Comparison of ENCODE assay signal across 21 cellular contexts in genomic region chr9:123316053-123316718, GRCh38. TPM values are rescaled to one million over a fixed set of nuclear protein-coding genes. Genes with fewer than 3 reads are reported as not detected.
A peak's percentile ranks its signal among the peaks of the same experiment; 100 is the strongest.
DNase-seq lines count a peak whose midpoint lies in the region; ATAC-seq, FAIRE-seq and TF ChIP-seq lines count a peak whose summit lies in the region.
"Had no signal": no experiment of that assay in that cellular context is flagged by ENCODE, and none has a peak within 500 bp of the region (broad histone marks: within the 10 kb centered on the region; RNA-seq: fewer than 3 reads in every experiment).

No MANE protein-coding gene starts in this region.

- no peak for TF ChIP-seq RAD21 in HepG2 (CRISPR knock-in tag; IDR thresholded peaks at IDR 0.05)

- H3K9ac ChIP-seq in HepG2 (ENCODE audit: insufficient read depth, low read depth, low read length) = no peak overlapping the region

- H4K20me1 ChIP-seq in HepG2 (ENCODE audit: insufficient read depth, low read length) = no peaks in the 10 kb centered on the region

- peaks cover 0 to 9% of the 10 kb centered on the region in 2 experiments; a peak in 1 of 5 replicates for H3K27me3 ChIP-seq in HepG2 (ENCODE audit: control insufficient read depth in 1 of 2, insufficient read depth in 2 of 2, low read length in 2 of 2)
- H3K27me3 ChIP-seq in effector memory CD4-positive, alpha-beta T cell (replicated peaks; ENCODE audit: control insufficient read depth, insufficient read depth, low read length, poor library complexity, severe bottlenecking) = no peaks in the 10 kb centered on the region
- H3K27me3 ChIP-seq: brain microvascular endothelial cell had no signal

- 29% methylated on average over 7 of the region's 7 CpGs for WGBS in HepG2 (ENCODE audit: low lambda C conversion rate)

- TF ChIP-seq EP300 in HepG2 (IDR thresholded peaks at IDR 0.05; ENCODE audit: low read depth in 2 of 2, low read length in 2 of 2) (peak in 1 of 2 experiments; percentile 73; a peak in 1 of 4 replicates), HepG2 (CRISPR knock-in tag; IDR thresholded peaks at IDR 0.05; ENCODE audit: borderline replicate concordance) (no peak; the same call in 1 of the 2 replicates)

- no peak for TF ChIP-seq POLR2A in HepG2 (IDR thresholded peaks at IDR 0.05; ENCODE audit: insufficient read depth in 1 of 2, low read depth in 2 of 2, low read length in 2 of 2)

- no peak overlapping the region for H2AFZ ChIP-seq in HepG2 (ENCODE audit: low read length)

- no peak for TF ChIP-seq CTCF in HepG2 (CRISPR knock-in tag; IDR thresholded peaks at IDR 0.05)

- in situ Hi-C loops in HepG2 (cut with HindIII; ENCODE audit: extremely low pct_ligation_motif_present, low pct_unique_long_range_greater_than_20kb) = no loop called here

- peak; percentile 58 for ATAC-seq in HepG2
- ATAC-seq: A549; activated T-cell treated with anti-CD3 and anti-CD28 coated beads, Interleukin-2, amount 50 U/mL, for 4 hours; right cardiac atrium had no signal

- H3K36me3 ChIP-seq in HepG2 (replicated peaks in 1 of 2; ENCODE audit: control insufficient read depth in 1 of 2, insufficient read depth in 2 of 2, low read length in 2 of 2) = no peaks in the 10 kb centered on the region
- no peaks in the 10 kb centered on the region for H3K36me3 ChIP-seq in effector memory CD4-positive, alpha-beta T cell (ENCODE audit: control insufficient read depth, insufficient read depth, low read length)
- H3K36me3 ChIP-seq: brain microvascular endothelial cell had no signal

- H3K4me1 ChIP-seq in HepG2 (ENCODE audit: insufficient read depth, low read length) = peaks cover 81% of the 10 kb centered on the region
- no peaks in the 10 kb centered on the region for H3K4me1 ChIP-seq in effector memory CD4-positive, alpha-beta T cell (ENCODE audit: control insufficient read depth, insufficient read depth, low read length, poor library complexity, severe bottlenecking)

- POLR2A ChIA-PET in HepG2 (lab: Yijun Ruan, JAX) = no interaction called here

- no peaks in the 10 kb centered on the region for H3K9me3 ChIP-seq in HepG2 (ENCODE audit: low read length)
- H3K9me3 ChIP-seq in effector memory CD4-positive, alpha-beta T cell (ENCODE audit: control insufficient read depth, low read length) = no peaks in the 10 kb centered on the region
- H3K9me3 ChIP-seq: A549 had no signal

- CTCF ChIA-PET in HepG2 (lab: Yijun Ruan, JAX; ENCODE audit: low intra/inter-chr PET ratio, low total read pairs) = no interaction called here

- DNase-seq in Ammon's horn (ENCODE audit: low spot score) = peak; percentile 45
- DNase-seq in Kasumi-1 (lab: John Stamatoyannopoulos, UW) = peak; percentile 51 to 61
- DNase-seq in SKM-1 treated with dmso at 0.1 percent for 144 hours (lab: John Stamatoyannopoulos, UW; ENCODE audit: unreplicated experiment) = peak; percentile 86
- DNase-seq in HepG2 (ENCODE audit: low spot score) = peak; percentile 89
- no peak for DNase-seq in activated CD8-positive, alpha-beta memory T cell treated with anti-CD3 and anti-CD28 coated beads, Interleukin-2, amount 50 U/mL, for 4 hours
- DNase-seq in activated CD4-positive, alpha-beta T cell treated with anti-CD3 and anti-CD28 coated beads, Interleukin-2, amount 50 U/mL, for 1 hour = no peak
- no peak for DNase-seq in cerebellum (ENCODE audit: low spot score)
- no peak for DNase-seq in effector memory CD4-positive, alpha-beta T cell
- DNase-seq: activated T-cell treated with anti-CD3 and anti-CD28 coated beads, Interleukin-2, amount 50 U/mL, for 4 hours; brain microvascular endothelial cell; dermis blood vessel endothelial cell; glutamatergic neuron; mesendoderm; NCI-H69; right cardiac atrium; T1000 had no signal

- H3K27ac ChIP-seq in HepG2 (ENCODE audit: extremely low read length, insufficient read depth, low read length) = peak overlapping the region; percentile 19
- no peak overlapping the region for H3K27ac ChIP-seq in effector memory CD4-positive, alpha-beta T cell (ENCODE audit: insufficient read depth, low read length, poor library complexity, severe bottlenecking)
- H3K27ac ChIP-seq: A549, brain microvascular endothelial cell had no signal

- H3K4me3 ChIP-seq in HepG2 (replicated peaks in 1 of 3; ENCODE audit: insufficient read depth in 1 of 3, low read depth in 2 of 3, low read length in 3 of 3) = no peak overlapping the region
- no peak overlapping the region for H3K4me3 ChIP-seq in effector memory CD4-positive, alpha-beta T cell (ENCODE audit: insufficient read depth, low read depth, low read length, poor library complexity, severe bottlenecking)
- H3K4me3 ChIP-seq: A549 had no signal

- no peaks in the 10 kb centered on the region for H3K79me2 ChIP-seq in HepG2 (ENCODE audit: insufficient read depth, low read length)

- peak; percentile 85 for FAIRE-seq in HepG2 (lab: Jason Lieb, UNC)
- FAIRE-seq: A549 had no signal

- intact Hi-C loops in HepG2 (cut with micrococcal nuclease; ENCODE audit: unreplicated experiment) = no loop called here

- H3K4me2 ChIP-seq in HepG2 (ENCODE audit: low read depth, low read length) = peak overlapping the region; percentile 65
- H3K4me2 ChIP-seq: A549 had no signal

- BruUV-seq in HepG2 (replicated peaks; lab: Mats Ljungman, UMichigan) = no TSS peak

TF ChIP-seq in HepG2, 621 proteins besides CTCF, POLR2A, EP300 and RAD21 (continues in another document):
- peak; percentile 45; the same call in 1 of the 2 replicates for TF ChIP-seq ZNF556 (CRISPR knock-in tag; IDR thresholded peaks at IDR 0.05; ENCODE audit: borderline replicate concordance)
- TF ChIP-seq EHMT2 (IDR thresholded peaks at IDR 0.05; ENCODE audit: borderline replicate concordance, low read depth, low read length) = peak; percentile 77; the same call in 1 of the 2 replicates
- no peak for TF ChIP-seq PAF1 (CRISPR knock-in tag; IDR thresholded peaks at IDR 0.05)
- TF ChIP-seq SOX5 (CRISPR knock-in tag; IDR thresholded peaks at IDR 0.05; ENCODE audit: borderline replicate concordance) = peak; percentile 17; the same call in 1 of the 2 replicates
- TF ChIP-seq, protein P1, sequence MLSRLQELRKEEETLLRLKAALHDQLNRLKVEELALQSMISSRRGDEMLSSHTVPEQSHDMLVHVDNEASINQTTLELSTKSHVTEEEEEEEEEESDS (CRISPR knock-in tag; IDR thresholded peaks at IDR 0.05; ENCODE audit: borderline replicate concordance) = no peak
- TF ChIP-seq ZNF329 (CRISPR knock-in tag; IDR thresholded peaks at IDR 0.05; ENCODE audit: low read depth) = peak; percentile 91
- TF ChIP-seq HDAC2 (CRISPR knock-in tag; IDR thresholded peaks at IDR 0.05) = peak; percentile 51; the same call in 1 of the 2 replicates
- no peak for TF ChIP-seq ZNF44 (CRISPR knock-in tag; IDR thresholded peaks at IDR 0.05)

RNA-seq across cellular contexts. Expression of gene CRB2, which starts 39.8 kb away (rescaled TPM):
- total RNA-seq in HepG2 (2016; rRNA removed; fragmentation: Illumina TruSeq; extraction: Trizol) (0.14 and 0.29 TPM in 2 replicates), cerebellum (18.1 TPM)
- not detected in 2 replicates for total RNA-seq in HepG2 (2016; cell fraction: cytosol; rRNA removed; fragmentation: Illumina TruSeq; extraction: Trizol; ENCODE audit: low read depth)
- 0.09 and 0.28 TPM in 2 replicates for total RNA-seq in HepG2 (2016; cell fraction: insoluble cytoplasmic fraction; rRNA removed; fragmentation: Illumina TruSeq; extraction: Trizol)
- 0.03 and 0.12 TPM in 2 replicates for total RNA-seq in HepG2 (2016; cell fraction: membrane; rRNA removed; fragmentation: Illumina TruSeq; extraction: Trizol)
- 0.28 and 0.37 TPM in 2 replicates for total RNA-seq in HepG2 (2016; cell fraction: nucleus; rRNA removed; fragmentation: Illumina TruSeq; extraction: Trizol)
- polyA plus RNA-seq in HepG2 (2011; rRNA removed) = 0.01 and 0.07 TPM in 2 replicates
- 0.01 TPM in 1 of 2 replicates, not detected in the other for polyA plus RNA-seq in HepG2 (2011; cell fraction: cytosol; rRNA removed)
- polyA plus RNA-seq in HepG2 (2011; cell fraction: nucleus; rRNA removed) = 0.11 and 0.16 TPM in 2 replicates
- 0.05 and 0.12 TPM in 2 replicates for polyA plus RNA-seq in HepG2 (2012)
- polyA plus RNA-seq in HepG2 (2016; cell fraction: cytosol; fragmentation: Illumina TruSeq; extraction: Trizol; ENCODE audit: low read depth) = 0.03 TPM in 1 of 2 replicates, not detected in the other
- 0.05 and 0.12 TPM in 2 replicates for polyA plus RNA-seq in HepG2 (2016; cell fraction: insoluble cytoplasmic fraction; fragmentation: Illumina TruSeq; extraction: Trizol; ENCODE audit: low read depth)
- polyA plus RNA-seq in HepG2 (2016; cell fraction: membrane; fragmentation: Illumina TruSeq; extraction: Trizol; ENCODE audit: low read depth) = 0.05 and 0.07 TPM in 2 replicates
- polyA plus RNA-seq in HepG2 (2016; cell fraction: nucleus; fragmentation: Illumina TruSeq; extraction: Trizol; ENCODE audit: insufficient read depth, low read depth) = 0.37 and 0.41 TPM in 2 replicates
- 0.05 and 0.50 TPM in 2 replicates for polyA minus RNA-seq in HepG2 (2011; rRNA and poly(A)+ RNA removed; ENCODE audit: low replicate concordance)
- polyA minus RNA-seq in HepG2 (2011; cell fraction: cytosol; rRNA and poly(A)+ RNA removed) = not detected in 2 replicates
- 0.12 and 0.13 TPM in 2 replicates for polyA minus RNA-seq in HepG2 (2011; cell fraction: nucleus; rRNA and poly(A)+ RNA removed)
- total RNA-seq: activated naive CD8-positive, alpha-beta T cell treated with anti-CD3 and anti-CD28 coated beads, Interleukin-2, amount 10 ng/mL, durations not matched to agents 7 days and 5 days; dermis blood vessel endothelial cell; esophagus mucosa; HT1080; MCF 10A had no signal

RNA-seq across cellular contexts. Expression of gene STRBP, which starts 47.8 kb away (rescaled TPM):
- total RNA-seq in HepG2 (2016; rRNA removed; fragmentation: Illumina TruSeq; extraction: Trizol) (38.5 and 46.1 TPM in 2 replicates), cerebellum (90.7 TPM)
- total RNA-seq in HepG2 (2016; cell fraction: cytosol; rRNA removed; fragmentation: Illumina TruSeq; extraction: Trizol; ENCODE audit: low read depth) = 27.5 and 31.8 TPM in 2 replicates
- 37.6 and 46.6 TPM in 2 replicates for total RNA-seq in HepG2 (2016; cell fraction: insoluble cytoplasmic fraction; rRNA removed; fragmentation: Illumina TruSeq; extraction: Trizol)
- 52.4 and 62.5 TPM in 2 replicates for total RNA-seq in HepG2 (2016; cell fraction: membrane; rRNA removed; fragmentation: Illumina TruSeq; extraction: Trizol)
- 36.3 and 39.1 TPM in 2 replicates for total RNA-seq in HepG2 (2016; cell fraction: nucleus; rRNA removed; fragmentation: Illumina TruSeq; extraction: Trizol)
- 12.4 and 14.5 TPM in 2 replicates for polyA plus RNA-seq in HepG2 (2011; rRNA removed)
- polyA plus RNA-seq in HepG2 (2011; cell fraction: cytosol; rRNA removed) = 6.8 and 8.8 TPM in 2 replicates
- polyA plus RNA-seq in HepG2 (2011; cell fraction: nucleus; rRNA removed) = 5.9 and 6.5 TPM in 2 replicates
- polyA plus RNA-seq in HepG2 (2012) = 19.9 and 21.4 TPM in 2 replicates
- polyA plus RNA-seq in HepG2 (2016; cell fraction: cytosol; fragmentation: Illumina TruSeq; extraction: Trizol; ENCODE audit: low read depth) = 22.1 and 23.5 TPM in 2 replicates
- 42.0 and 44.1 TPM in 2 replicates for polyA plus RNA-seq in HepG2 (2016; cell fraction: insoluble cytoplasmic fraction; fragmentation: Illumina TruSeq; extraction: Trizol; ENCODE audit: low read depth)
- 36.4 and 38.7 TPM in 2 replicates for polyA plus RNA-seq in HepG2 (2016; cell fraction: membrane; fragmentation: Illumina TruSeq; extraction: Trizol; ENCODE audit: low read depth)
- 28.7 and 36.9 TPM in 2 replicates for polyA plus RNA-seq in HepG2 (2016; cell fraction: nucleus; fragmentation: Illumina TruSeq; extraction: Trizol; ENCODE audit: insufficient read depth, low read depth)
- 17.6 and 26.8 TPM in 2 replicates for polyA minus RNA-seq in HepG2 (2011; rRNA and poly(A)+ RNA removed; ENCODE audit: low replicate concordance)
- polyA minus RNA-seq in HepG2 (2011; cell fraction: cytosol; rRNA and poly(A)+ RNA removed) = 11.6 and 11.7 TPM in 2 replicates
- 30.8 and 31.4 TPM in 2 replicates for polyA minus RNA-seq in HepG2 (2011; cell fraction: nucleus; rRNA and poly(A)+ RNA removed)

Comparison
In these comparisons a context has a peak if more than half of its experiments do, and no peak if none do; other contexts are left out.
1. DNase-seq: peak in Ammon's horn (single experiment), Kasumi-1 (2 of 2), SKM-1 treated with dmso at 0.1 percent for 144 hours (single experiment) and HepG2 (single experiment); none in activated CD8-positive, alpha-beta memory T cell treated with anti-CD3 and anti-CD28 coated beads, Interleukin-2, amount 50 U/mL, for 4 hours (single experiment), activated CD4-positive, alpha-beta T cell treated with anti-CD3 and anti-CD28 coated beads, Interleukin-2, amount 50 U/mL, for 1 hour (single experiment), cerebellum (single experiment) and effector memory CD4-positive, alpha-beta T cell (0 of 3).
2. RNA of gene CRB2, which starts 39.8 kb away (total RNA-seq): 18.1 TPM in cerebellum (single experiment); 0.03 to 0.37 TPM in HepG2; every median in the first group is over 10 times any median in the second.